28 cellular contexts compared by ENCODE assay signal in genomic region chr10:42513921-42514320, GRCh38.
"Had no signal": no experiment of that assay in that cellular context is flagged by ENCODE, and none has a peak within 500 bp of the region (broad histone marks: within the 10 kb centered on the region; RNA-seq: fewer than 3 reads in every experiment).

No MANE protein-coding gene starts in this region.

- H3K4me3 ChIP-seq: coronary artery, dorsolateral prefrontal cortex, esophagus muscularis mucosa, gastrocnemius medialis, heart left ventricle had no signal

- ATAC-seq: activated CD4-positive, alpha-beta T cell treated with anti-CD3 and anti-CD28 coated beads for 36 hours; activated naive CD4-positive, alpha-beta T cell treated with anti-CD3 and anti-CD28 coated beads, Interleukin-2, amount 50 U/mL, for 72 hours; activated T-cell treated with anti-CD3 and anti-CD28 coated beads, Interleukin-2, amount 50 U/mL, for 72 hours; foreskin keratinocyte; gastrocnemius medialis; heart left ventricle had no signal

- H3K27ac ChIP-seq: brain microvascular endothelial cell, coronary artery, dorsolateral prefrontal cortex, esophagus muscularis mucosa, foreskin keratinocyte, gastrocnemius medialis, heart left ventricle had no signal

- DNase-seq: activated CD4-positive, alpha-beta memory T cell treated with anti-CD3 and anti-CD28 coated beads, Interleukin-2, amount 10 ng/mL, durations not matched to agents 7 days and 5 days; activated CD4-positive, alpha-beta T cell treated with anti-CD3 and anti-CD28 coated beads for 36 hours; activated CD4-positive, alpha-beta T cell treated with anti-CD3 and anti-CD28 coated beads, Interleukin-2, amount 10 ng/mL, durations not matched to agents 24 days and 14 days; activated CD4-positive, alpha-beta T cell treated with anti-CD3 and anti-CD28 coated beads, Interleukin-2, amount 50 U/mL, for 4 hours; activated CD4-positive, CD25-positive, alpha-beta regulatory T cell; activated CD4-positive, CD25-positive, alpha-beta regulatory T cell treated with anti-CD3 and anti-CD28 coated beads, Interleukin-2, amount 50 U/mL, for 72 hours; activated CD8-positive, alpha-beta memory T cell treated with anti-CD3 and anti-CD28 coated beads, Interleukin-2, amount 50 U/mL, for 48 hours; activated gamma-delta T cell; activated naive CD4-positive, alpha-beta T cell; activated naive CD4-positive, alpha-beta T cell treated with anti-CD3 and anti-CD28 coated beads, Interleukin-2, amount 10 ng/mL, durations not matched to agents 7 days and 5 days; activated naive CD8-positive, alpha-beta T cell treated with anti-CD3 and anti-CD28 coated beads, Interleukin-2, amount 10 ng/mL, durations not matched to agents 7 days and 5 days; activated T-cell treated with anti-CD3 and anti-CD28 coated beads for 4 hours; activated T-cell treated with anti-CD3 and anti-CD28 coated beads, Interleukin-2, amount 50 U/mL, for 24 hours; activated T-cell treated with anti-CD3 and anti-CD28 coated beads, Interleukin-2, amount 50 U/mL, for 72 hours; amniotic stem cell; anterior cingulate cortex; brain microvascular endothelial cell; dorsolateral prefrontal cortex; effector memory CD4-positive, alpha-beta T cell; erythroblast; foreskin keratinocyte; gastrocnemius medialis; glutamatergic neuron; heart left ventricle; T-helper 2 cell had no signal

- H3K27me3 ChIP-seq: brain microvascular endothelial cell, dorsolateral prefrontal cortex, esophagus muscularis mucosa, foreskin keratinocyte, gastrocnemius medialis, heart left ventricle had no signal

- H3K4me1 ChIP-seq: esophagus muscularis mucosa, foreskin keratinocyte, gastrocnemius medialis, heart left ventricle had no signal

- H3K36me3 ChIP-seq: brain microvascular endothelial cell, esophagus muscularis mucosa, heart left ventricle had no signal
